Comparison of ENCODE assay signal across 28 cellular contexts in the genomic region with DNA sequence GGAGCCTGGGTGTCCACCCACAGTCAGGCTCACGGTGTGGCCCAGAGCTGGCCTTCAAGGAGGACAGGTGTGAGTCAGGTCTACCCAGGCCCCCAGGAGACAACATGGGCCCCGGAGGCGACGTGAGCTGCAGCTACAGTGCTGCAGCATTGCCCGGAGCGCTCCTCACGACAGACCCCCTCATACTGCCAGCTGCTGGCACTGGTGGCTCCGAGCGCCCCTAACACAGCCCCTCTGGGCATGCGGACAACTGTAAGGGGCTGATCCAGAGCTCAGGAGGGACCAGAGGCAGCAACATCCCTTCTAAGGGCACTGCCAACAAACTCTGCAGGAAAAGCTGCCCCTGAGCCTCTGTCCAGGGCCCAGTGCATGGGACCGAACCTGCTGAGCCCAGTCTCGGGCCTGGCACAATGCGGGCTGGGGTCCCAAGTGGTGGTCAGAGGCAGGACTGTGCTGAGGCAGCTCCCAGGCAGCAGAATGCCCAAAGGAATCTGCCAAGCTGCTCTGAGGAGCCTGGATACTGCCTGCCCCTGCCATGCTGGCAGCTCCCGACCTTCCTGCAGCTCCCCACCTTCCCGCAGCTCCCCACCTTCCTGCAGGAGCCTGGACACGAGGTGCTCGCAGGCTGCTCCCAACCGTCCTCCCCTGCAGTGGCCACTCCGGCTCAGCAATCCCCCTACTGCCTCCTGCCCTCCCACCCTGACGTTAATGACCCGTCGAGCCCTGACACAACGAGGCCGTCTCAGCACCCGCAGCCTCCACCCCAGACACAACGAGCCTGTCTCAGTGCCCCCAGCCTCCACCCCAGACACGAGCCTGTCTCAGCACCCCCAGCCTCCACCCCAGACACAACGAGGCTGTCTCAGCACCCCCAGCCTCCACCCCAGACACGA.
"Had no signal": no experiment of that assay in that cellular context is flagged by ENCODE, and none has a peak within 500 bp of the region (broad histone marks: within the 10 kb centered on the region; RNA-seq: fewer than 3 reads in every experiment).

No MANE protein-coding gene starts in this region.

- H3K9me3 ChIP-seq: left lung, lower lobe of right lung, pancreas, prostate gland, suprapubic skin, thoracic aorta, tibial artery, upper lobe of left lung, vagina had no signal

- DNase-seq: hippocampal formation; kidney glomerular epithelial cell; left cardiac atrium; left lung; lower lobe of right lung; mammary epithelial cell; mesenchymal stem cell; naive B cell; natural killer cell; nephron progenitor cell; retina; right cardiac atrium; stimulated activated CD4-positive, alpha-beta T cell treated with anti-CD3 and anti-CD28 coated beads, Interleukin-12 subunit alpha, Interleukin-12 subunit beta, amount 100 ng/mL, for 4 hours; stimulated activated CD4-positive, alpha-beta T cell treated with anti-CD3 and anti-CD28 coated beads, Interleukin-15, amount 100 ng/mL, for 24 hours; stimulated activated CD4-positive, alpha-beta T cell treated with anti-CD3 and anti-CD28 coated beads, Interleukin-2, amount 100 ng/mL, for 24 hours; stimulated activated CD4-positive, alpha-beta T cell treated with anti-CD3 and anti-CD28 coated beads, Interleukin-4, amount 100 ng/mL, for 1 hour; stimulated activated naive CD4-positive, alpha-beta T cell; tibial artery had no signal

- H3K36me3 Mint-ChIP-seq: naive B cell, natural killer cell, neural progenitor cell had no signal

- H3K27ac Mint-ChIP-seq: naive B cell; natural killer cell; nephron progenitor cell; neural progenitor cell; stimulated activated naive CD8-positive, alpha-beta T cell treated with anti-CD3 and anti-CD28 coated beads, Interleukin-15, Interleukin-2, amounts not matched to agents 100 ng/mL and 50 ng/mL, for 24 hours had no signal

- H3K27ac ChIP-seq: left lung, lower lobe of right lung, neural progenitor cell, pancreas, prostate gland, skin epidermis, suprapubic skin, thoracic aorta, tibial artery, upper lobe of left lung, vagina had no signal

- H3K27me3 ChIP-seq: left lung, neural progenitor cell, pancreas, suprapubic skin, tibial artery, upper lobe of left lung, vagina had no signal

- H3K9me3 Mint-ChIP-seq: naive B cell; natural killer cell; nephron progenitor cell; neural progenitor cell; stimulated activated naive CD8-positive, alpha-beta T cell treated with anti-CD3 and anti-CD28 coated beads, Interleukin-15, Interleukin-2, amounts not matched to agents 100 ng/mL and 50 ng/mL, for 24 hours had no signal

- H3K4me3 ChIP-seq: left lung, lower lobe of right lung, neural progenitor cell, pancreas, prostate gland, skin epidermis, suprapubic skin, thoracic aorta, tibial artery, upper lobe of left lung, vagina had no signal

- H3K4me1 Mint-ChIP-seq: natural killer cell had no signal

- H3K36me3 ChIP-seq: neural progenitor cell had no signal

- H3K9ac ChIP-seq: neural progenitor cell had no signal

- ATAC-seq: left cardiac atrium, left lung, lower lobe of right lung, natural killer cell, pancreas, right cardiac atrium, sciatic nerve had no signal

- H3K27me3 Mint-ChIP-seq: naive B cell; stimulated activated naive CD8-positive, alpha-beta T cell treated with anti-CD3 and anti-CD28 coated beads, Interleukin-15, Interleukin-2, amounts not matched to agents 100 ng/mL and 50 ng/mL, for 24 hours had no signal

- H3K4me1 ChIP-seq: left lung, lower lobe of right lung, pancreas, prostate gland, suprapubic skin, tibial artery, upper lobe of left lung, vagina had no signal

- H2AFZ ChIP-seq: neural progenitor cell had no signal

- H3K4me2 ChIP-seq: neural progenitor cell had no signal

- H3K4me3 Mint-ChIP-seq: naive B cell; natural killer cell; nephron progenitor cell; neural progenitor cell; stimulated activated naive CD8-positive, alpha-beta T cell treated with anti-CD3 and anti-CD28 coated beads, Interleukin-15, Interleukin-2, amounts not matched to agents 100 ng/mL and 50 ng/mL, for 24 hours had no signal
